Comparison of ENCODE assay signal across 9 cellular contexts in genomic region chr12:76523408-76523807, GRCh38.
"Had no signal": no experiment of that assay in that cellular context is flagged by ENCODE, and none has a peak within 500 bp of the region (broad histone marks: within the 10 kb centered on the region; RNA-seq: fewer than 3 reads in every experiment).

No MANE protein-coding gene starts in this region.

- H3K4me3 ChIP-seq: GM23248, HAP-1 had no signal

- H2AFZ ChIP-seq: GM23248 had no signal

- DNase-seq: GM23248, GOT3, H7, HFFc6, IMR-90, KBM-7 had no signal

- H3K27ac Mint-ChIP-seq: HFFc6 had no signal

- ATAC-seq: HCT116 had no signal

- H3K27ac ChIP-seq: GM23248, HL-60 had no signal

- H3K9me3 Mint-ChIP-seq: HFFc6 had no signal

- H3K4me3 Mint-ChIP-seq: HFFc6 had no signal

- H3K9ac ChIP-seq: GM23248 had no signal
